In the genomic region with DNA sequence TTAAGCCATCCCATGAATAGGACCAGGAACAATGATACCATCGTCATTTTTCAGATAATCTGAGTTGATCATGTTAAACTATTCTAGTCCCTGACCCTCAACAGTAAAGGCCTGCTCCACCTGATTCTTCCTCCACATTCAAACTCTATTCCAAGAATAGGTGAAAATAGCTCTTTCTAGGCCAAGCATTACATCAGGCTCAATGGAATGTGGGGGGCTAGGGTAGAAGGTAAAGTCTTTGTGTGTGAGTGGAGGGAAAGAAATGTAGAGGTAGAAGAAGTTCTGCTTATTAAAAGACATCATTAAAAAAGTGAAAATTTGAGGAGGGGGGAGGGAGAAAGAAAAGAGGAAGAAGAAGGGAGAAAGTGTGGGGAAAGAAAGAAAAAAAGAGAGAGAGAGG, we compare ENCODE assay signal across 1 cellular context.
TF ChIP-seq lines count a peak whose summit lies in the region.

No MANE protein-coding gene starts in this region.

TF ChIP-seq in GM23338, 12 proteins besides CTCF, POLR2A, EP300 and RAD21 (continued from another document):
- TF ChIP-seq, protein P1, sequence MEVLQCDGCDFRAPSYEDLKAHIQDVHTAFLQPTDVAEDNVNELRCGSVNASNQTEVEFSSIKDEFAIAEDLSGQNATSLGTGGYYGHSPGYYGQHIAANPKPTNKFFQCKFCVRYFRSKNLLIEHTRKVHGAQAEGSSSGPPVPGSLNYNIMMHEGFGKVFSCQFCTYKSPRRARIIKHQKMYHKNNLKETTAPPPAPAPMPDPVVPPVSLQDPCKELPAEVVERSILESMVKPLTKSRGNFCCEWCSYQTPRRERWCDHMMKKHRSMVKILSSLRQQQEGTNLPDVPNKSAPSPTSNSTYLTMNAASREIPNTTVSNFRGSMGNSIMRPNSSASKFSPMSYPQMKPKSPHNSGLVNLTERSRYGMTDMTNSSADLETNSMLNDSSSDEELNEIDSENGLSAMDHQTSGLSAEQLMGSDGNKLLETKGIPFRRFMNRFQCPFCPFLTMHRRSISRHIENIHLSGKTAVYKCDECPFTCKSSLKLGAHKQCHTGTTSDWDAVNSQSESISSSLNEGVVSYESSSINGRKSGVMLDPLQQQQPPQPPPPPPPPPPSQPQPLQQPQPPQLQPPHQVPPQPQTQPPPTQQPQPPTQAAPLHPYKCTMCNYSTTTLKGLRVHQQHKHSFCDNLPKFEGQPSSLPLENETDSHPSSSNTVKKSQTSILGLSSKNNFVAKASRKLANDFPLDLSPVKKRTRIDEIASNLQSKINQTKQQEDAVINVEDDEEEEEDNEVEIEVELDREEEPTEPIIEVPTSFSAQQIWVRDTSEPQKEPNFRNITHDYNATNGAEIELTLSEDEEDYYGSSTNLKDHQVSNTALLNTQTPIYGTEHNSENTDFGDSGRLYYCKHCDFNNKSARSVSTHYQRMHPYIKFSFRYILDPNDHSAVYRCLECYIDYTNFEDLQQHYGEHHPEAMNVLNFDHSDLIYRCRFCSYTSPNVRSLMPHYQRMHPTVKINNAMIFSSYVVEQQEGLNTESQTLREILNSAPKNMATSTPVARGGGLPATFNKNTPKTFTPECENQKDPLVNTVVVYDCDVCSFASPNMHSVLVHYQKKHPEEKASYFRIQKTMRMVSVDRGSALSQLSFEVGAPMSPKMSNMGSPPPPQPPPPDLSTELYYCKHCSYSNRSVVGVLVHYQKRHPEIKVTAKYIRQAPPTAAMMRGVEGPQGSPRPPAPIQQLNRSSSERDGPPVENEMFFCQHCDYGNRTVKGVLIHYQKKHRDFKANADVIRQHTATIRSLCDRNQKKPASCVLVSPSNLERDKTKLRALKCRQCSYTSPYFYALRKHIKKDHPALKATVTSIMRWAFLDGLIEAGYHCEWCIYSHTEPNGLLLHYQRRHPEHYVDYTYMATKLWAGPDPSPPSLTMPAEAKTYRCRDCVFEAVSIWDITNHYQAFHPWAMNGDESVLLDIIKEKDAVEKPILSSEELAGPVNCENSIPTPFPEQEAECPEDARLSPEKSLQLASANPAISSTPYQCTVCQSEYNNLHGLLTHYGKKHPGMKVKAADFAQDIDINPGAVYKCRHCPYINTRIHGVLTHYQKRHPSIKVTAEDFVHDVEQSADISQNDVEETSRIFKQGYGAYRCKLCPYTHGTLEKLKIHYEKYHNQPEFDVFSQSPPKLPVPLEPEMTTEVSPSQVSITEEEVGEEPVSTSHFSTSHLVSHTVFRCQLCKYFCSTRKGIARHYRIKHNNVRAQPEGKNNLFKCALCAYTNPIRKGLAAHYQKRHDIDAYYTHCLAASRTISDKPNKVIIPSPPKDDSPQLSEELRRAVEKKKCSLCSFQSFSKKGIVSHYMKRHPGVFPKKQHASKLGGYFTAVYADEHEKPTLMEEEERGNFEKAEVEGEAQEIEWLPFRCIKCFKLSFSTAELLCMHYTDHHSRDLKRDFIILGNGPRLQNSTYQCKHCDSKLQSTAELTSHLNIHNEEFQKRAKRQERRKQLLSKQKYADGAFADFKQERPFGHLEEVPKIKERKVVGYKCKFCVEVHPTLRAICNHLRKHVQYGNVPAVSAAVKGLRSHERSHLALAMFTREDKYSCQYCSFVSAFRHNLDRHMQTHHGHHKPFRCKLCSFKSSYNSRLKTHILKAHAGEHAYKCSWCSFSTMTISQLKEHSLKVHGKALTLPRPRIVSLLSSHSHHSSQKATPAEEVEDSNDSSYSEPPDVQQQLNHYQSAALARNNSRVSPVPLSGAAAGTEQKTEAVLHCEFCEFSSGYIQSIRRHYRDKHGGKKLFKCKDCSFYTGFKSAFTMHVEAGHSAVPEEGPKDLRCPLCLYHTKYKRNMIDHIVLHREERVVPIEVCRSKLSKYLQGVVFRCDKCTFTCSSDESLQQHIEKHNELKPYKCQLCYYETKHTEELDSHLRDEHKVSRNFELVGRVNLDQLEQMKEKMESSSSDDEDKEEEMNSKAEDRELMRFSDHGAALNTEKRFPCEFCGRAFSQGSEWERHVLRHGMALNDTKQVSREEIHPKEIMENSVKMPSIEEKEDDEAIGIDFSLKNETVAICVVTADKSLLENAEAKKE (CRISPR knock-in tag; IDR thresholded peaks at IDR 0.05), result no peak
- TF ChIP-seq NANOG (IDR thresholded peaks at IDR 0.05; ENCODE audit: borderline replicate concordance) (no peak), JUNB (IDR thresholded peaks at IDR 0.05; ENCODE audit: unreplicated experiment) (no peak), EZH2phosphoT487 (IDR thresholded peaks at IDR 0.05; ENCODE audit: unreplicated experiment) (no peak)
